ENCODE assay signal across 1 cellular context in genomic region chr2:121689356-121689755, GRCh38.
TF ChIP-seq lines count a peak whose summit lies in the region.

No MANE protein-coding gene starts in this region.

TF ChIP-seq in HEK293, 187 proteins besides CTCF, POLR2A, EP300 and RAD21 (continued from another document):
- TF ChIP-seq, protein P1, sequence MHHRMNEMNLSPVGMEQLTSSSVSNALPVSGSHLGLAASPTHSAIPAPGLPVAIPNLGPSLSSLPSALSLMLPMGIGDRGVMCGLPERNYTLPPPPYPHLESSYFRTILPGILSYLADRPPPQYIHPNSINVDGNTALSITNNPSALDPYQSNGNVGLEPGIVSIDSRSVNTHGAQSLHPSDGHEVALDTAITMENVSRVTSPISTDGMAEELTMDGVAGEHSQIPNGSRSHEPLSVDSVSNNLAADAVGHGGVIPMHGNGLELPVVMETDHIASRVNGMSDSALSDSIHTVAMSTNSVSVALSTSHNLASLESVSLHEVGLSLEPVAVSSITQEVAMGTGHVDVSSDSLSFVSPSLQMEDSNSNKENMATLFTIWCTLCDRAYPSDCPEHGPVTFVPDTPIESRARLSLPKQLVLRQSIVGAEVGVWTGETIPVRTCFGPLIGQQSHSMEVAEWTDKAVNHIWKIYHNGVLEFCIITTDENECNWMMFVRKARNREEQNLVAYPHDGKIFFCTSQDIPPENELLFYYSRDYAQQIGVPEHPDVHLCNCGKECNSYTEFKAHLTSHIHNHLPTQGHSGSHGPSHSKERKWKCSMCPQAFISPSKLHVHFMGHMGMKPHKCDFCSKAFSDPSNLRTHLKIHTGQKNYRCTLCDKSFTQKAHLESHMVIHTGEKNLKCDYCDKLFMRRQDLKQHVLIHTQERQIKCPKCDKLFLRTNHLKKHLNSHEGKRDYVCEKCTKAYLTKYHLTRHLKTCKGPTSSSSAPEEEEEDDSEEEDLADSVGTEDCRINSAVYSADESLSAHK (tag by site-specific recombination; IDR thresholded peaks at IDR 0.05), result peak; percentile 50; the same call in 1 of the 2 replicates
